8 cellular contexts compared by ENCODE assay signal in genomic region chr19:11481777-11482383, GRCh38.
DNase-seq lines count a peak whose midpoint lies in the region; ATAC-seq lines count a peak whose summit lies in the region.

No MANE protein-coding gene starts in this region.

- H3K36me3 Mint-ChIP-seq in memory B cell = peaks cover 9% of the 10 kb centered on the region

- no peaks in the 10 kb centered on the region for H3K36me3 ChIP-seq in effector memory CD4-positive, alpha-beta T cell (ENCODE audit: control insufficient read depth, insufficient read depth, low read length)

- H3K27ac ChIP-seq in effector memory CD4-positive, alpha-beta T cell (ENCODE audit: insufficient read depth, low read length, poor library complexity, severe bottlenecking) = no peak overlapping the region

- ATAC-seq in GM19025 (IDR thresholded peaks at IDR 0.05; ENCODE audit: low read depth, unreplicated experiment) = peak; percentile 53
- ATAC-seq in HG03442 (IDR thresholded peaks at IDR 0.05; ENCODE audit: unreplicated experiment) = peak; percentile 63
- ATAC-seq in memory B cell (ENCODE audit: low read depth) = peak; percentile 47

- H3K9me3 Mint-ChIP-seq in memory B cell = peaks cover 1% of the 10 kb centered on the region

- peak overlapping the region; percentile 85 for H3K27ac Mint-ChIP-seq in memory B cell

- peak overlapping the region; percentile 22 for H3K4me3 ChIP-seq in effector memory CD4-positive, alpha-beta T cell (ENCODE audit: insufficient read depth, low read depth, low read length, poor library complexity, severe bottlenecking)

- H3K9me3 ChIP-seq in effector memory CD4-positive, alpha-beta T cell (ENCODE audit: control insufficient read depth, low read length) = no peaks in the 10 kb centered on the region

- H3K27me3 Mint-ChIP-seq in memory B cell = peaks cover 10% of the 10 kb centered on the region

- DNase-seq in AG08396 (ENCODE audit: low spot score) (peak; percentile 94), NCI-H526 treated with DMSO at 0.1 percent for 48 hours (lab: John Stamatoyannopoulos, UW) (peak; percentile 58), memory B cell (ENCODE audit: low spot score in 2 of 2) (peak; percentile 31 to 54)
- DNase-seq in activated CD4-positive, alpha-beta T cell treated with anti-CD3 and anti-CD28 coated beads, Interleukin-2, amount 50 U/mL, for 4 hours = peak; percentile 53 to 62
- peak; percentile 32 to 48 (median 41) for DNase-seq in effector memory CD4-positive, alpha-beta T cell
- peak; percentile 83 to 89 for DNase-seq in stimulated activated CD8-positive, alpha-beta memory T cell treated with anti-CD3 and anti-CD28 coated beads, Interleukin-15, amount 100 ng/mL, for 48 hours (ENCODE audit: low read depth in 2 of 2)

- H3K4me1 ChIP-seq in effector memory CD4-positive, alpha-beta T cell (ENCODE audit: control insufficient read depth, insufficient read depth, low read length, poor library complexity, severe bottlenecking) = peaks cover 26% of the 10 kb centered on the region

- peaks cover 38% of the 10 kb centered on the region for H3K27me3 ChIP-seq in effector memory CD4-positive, alpha-beta T cell (replicated peaks; ENCODE audit: control insufficient read depth, insufficient read depth, low read length, poor library complexity, severe bottlenecking)

- peaks cover 20% of the 10 kb centered on the region for H3K4me1 Mint-ChIP-seq in memory B cell

- H3K4me3 Mint-ChIP-seq in memory B cell = peak overlapping the region; percentile 76

Comparison
In these comparisons a context has a peak if more than half of its experiments do, and no peak if none do; other contexts are left out.
1. DNase-seq: peak in every context shown above with its lines; median percentile 94 in AG08396; 86 in stimulated activated CD8-positive, alpha-beta memory T cell treated with anti-CD3 and anti-CD28 coated beads, Interleukin-15, amount 100 ng/mL, for 48 hours; 58 in NCI-H526 treated with DMSO at 0.1 percent for 48 hours; 58 in activated CD4-positive, alpha-beta T cell treated with anti-CD3 and anti-CD28 coated beads, Interleukin-2, amount 50 U/mL, for 4 hours; 42 in memory B cell; 41 in effector memory CD4-positive, alpha-beta T cell.